Comparison of ENCODE assay signal across 28 cellular contexts in the genomic region with DNA sequence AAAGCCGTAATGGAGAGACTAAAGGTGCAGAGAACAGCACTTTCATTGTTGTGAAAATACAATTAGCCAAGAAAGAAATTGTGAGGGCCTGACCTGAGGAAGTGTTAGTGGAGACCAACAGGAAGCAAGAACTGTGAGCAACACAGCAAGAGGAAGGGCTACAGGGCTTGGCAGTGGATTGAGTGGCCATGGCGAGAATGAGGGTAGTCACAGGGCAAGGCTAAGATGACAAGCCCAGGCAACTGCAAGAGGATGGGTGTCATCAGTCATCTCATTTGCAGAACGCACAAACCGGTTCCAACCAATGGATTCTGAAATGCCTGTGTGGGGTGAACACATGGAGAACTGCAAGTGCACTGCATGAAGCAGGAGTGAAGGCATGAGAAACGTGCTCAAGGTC. TPM values are rescaled to one million over a fixed set of nuclear protein-coding genes. Genes with fewer than 3 reads are reported as not detected.
DNase-seq lines count a peak whose midpoint lies in the region; ATAC-seq and TF ChIP-seq lines count a peak whose summit lies in the region.
"Had no signal": no experiment of that assay in that cellular context is flagged by ENCODE, and none has a peak within 500 bp of the region (broad histone marks: within the 10 kb centered on the region; RNA-seq: fewer than 3 reads in every experiment).

No MANE protein-coding gene starts in this region.

- intact Hi-C loops in left lung (cut with DNase I), result no loop called here

- peak; percentile 49 for DNase-seq in RWPE1 (ENCODE audit: low spot score)
- DNase-seq in endodermal cell, result peak; percentile 35
- DNase-seq in left lung, result no peak
- DNase-seq in type B pancreatic cell (ENCODE audit: extremely low spot score, unreplicated experiment), result no peak
- no peak for DNase-seq in stimulated activated naive CD8-positive, alpha-beta T cell treated with anti-CD3 and anti-CD28 coated beads, Interleukin-15, Interleukin-2, amounts not matched to agents 100 U/mL and 50 U/mL, for 24 hours
- DNase-seq in NK-92 (lab: John Stamatoyannopoulos, UW; ENCODE audit: unreplicated experiment), result no peak
- DNase-seq in stimulated activated naive CD8-positive, alpha-beta T cell treated with anti-CD3 and anti-CD28 coated beads, Interleukin-15, amount 100 ng/mL, for 72 hours, result no peak
- DNase-seq: activated CD4-positive, alpha-beta T cell treated with anti-CD3 and anti-CD28 coated beads for 36 hours; activated gamma-delta T cell; activated T-cell treated with anti-CD3 and anti-CD28 coated beads, Interleukin-2, amount 50 U/mL, for 1 hour; Caco-2; DMS79 treated with DMSO at 0.1 percent for 48 hours; foreskin fibroblast; H9; naive B cell; NCI-H1436; NCI-H2081 treated with DMSO at 0.1 percent for 48 hours; NCI-H82; nucleus accumbens; psoas muscle; small intestine; stimulated activated CD4-positive, alpha-beta T cell treated with anti-CD3 and anti-CD28 coated beads, Interleukin-1b, Interleukin-23, amount 100 ng/mL, for 48 hours; stimulated activated CD8-positive, alpha-beta memory T cell treated with anti-CD3 and anti-CD28 coated beads, Interleukin-4, amount 100 ng/mL, for 48 hours had no signal

- no peak overlapping the region for H3K4me3 Mint-ChIP-seq in endodermal cell
- H3K4me3 Mint-ChIP-seq in type B pancreatic cell, result no peak overlapping the region
- no peak overlapping the region for H3K4me3 Mint-ChIP-seq in stimulated activated naive CD8-positive, alpha-beta T cell treated with anti-CD3 and anti-CD28 coated beads, Interleukin-15, amount 100 ng/mL, for 72 hours
- H3K4me3 Mint-ChIP-seq: activated CD4-positive, alpha-beta T cell treated with anti-CD3 and anti-CD28 coated beads for 36 hours; H9; mesothelial cell of epicardium; naive B cell had no signal

- peaks cover 3% of the 10 kb centered on the region for H3K4me1 ChIP-seq in endodermal cell (ENCODE audit: control insufficient read depth, insufficient read depth, low read length)
- no peaks in the 10 kb centered on the region for H3K4me1 ChIP-seq in left lung
- H3K4me1 ChIP-seq: Caco-2, psoas muscle had no signal

- TF ChIP-seq CTCF in RWPE1 (conservative IDR thresholded peaks at IDR 0.05; ENCODE audit: low read depth) (no peak), endodermal cell (conservative IDR thresholded peaks at IDR 0.05) (no peak), left lung (IDR thresholded peaks at IDR 0.05) (no peak), type B pancreatic cell (conservative IDR thresholded peaks at IDR 0.05) (no peak)

- no peak overlapping the region for H3K9ac ChIP-seq in endodermal cell (ENCODE audit: extremely low read depth, low read length, poor library complexity, severe bottlenecking)
- H3K9ac ChIP-seq: BLaER1 treated with 17β-estradiol and CSF1 and Interleukin-3, amounts not matched to agents 10 nM and 100 nM had no signal

- H3K36me3 ChIP-seq in endodermal cell (ENCODE audit: control insufficient read depth, insufficient read depth, low read length) (no peaks in the 10 kb centered on the region), left lung (no peaks in the 10 kb centered on the region)
- H3K36me3 ChIP-seq: BLaER1 treated with 17β-estradiol and CSF1 and Interleukin-3, amounts not matched to agents 10 nM and 100 nM had no signal

- POLR2A ChIA-PET in RWPE1 (lab: Yijun Ruan, JAX; ENCODE audit: low non-redundant PET), result no interaction called here

- no peaks in the 10 kb centered on the region for H3K36me3 Mint-ChIP-seq in endodermal cell (ENCODE audit: low read depth)
- H3K36me3 Mint-ChIP-seq in type B pancreatic cell, result no peaks in the 10 kb centered on the region
- H3K36me3 Mint-ChIP-seq: mesothelial cell of epicardium, naive B cell had no signal

- H3K4me1 Mint-ChIP-seq in endodermal cell (peaks cover 15% of the 10 kb centered on the region), type B pancreatic cell (ENCODE audit: unreplicated experiment) (peaks cover 27% of the 10 kb centered on the region)
- H3K4me1 Mint-ChIP-seq in stimulated activated naive CD8-positive, alpha-beta T cell treated with anti-CD3 and anti-CD28 coated beads, Interleukin-15, amount 100 ng/mL, for 72 hours, result no peaks in the 10 kb centered on the region
- H3K4me1 Mint-ChIP-seq: activated CD4-positive, alpha-beta T cell treated with anti-CD3 and anti-CD28 coated beads for 36 hours; naive B cell had no signal

- H3K9me3 ChIP-seq in endodermal cell (ENCODE audit: control insufficient read depth, low read length) (no peaks in the 10 kb centered on the region), left lung (no peaks in the 10 kb centered on the region)
- H3K9me3 ChIP-seq: Caco-2, psoas muscle had no signal

- H3K27ac Mint-ChIP-seq in endodermal cell (no peak overlapping the region), type B pancreatic cell (peak overlapping the region; percentile 73)
- H3K27ac Mint-ChIP-seq in stimulated activated naive CD8-positive, alpha-beta T cell treated with anti-CD3 and anti-CD28 coated beads, Interleukin-15, amount 100 ng/mL, for 72 hours, result no peak overlapping the region
- H3K27ac Mint-ChIP-seq: activated CD4-positive, alpha-beta T cell treated with anti-CD3 and anti-CD28 coated beads for 36 hours; H9; mesothelial cell of epicardium; naive B cell had no signal

- peak; percentile 23 for ATAC-seq in left lung
- ATAC-seq in stimulated activated naive CD8-positive, alpha-beta T cell treated with anti-CD3 and anti-CD28 coated beads, Interleukin-15, Interleukin-2, amounts not matched to agents 100 U/mL and 50 U/mL, for 24 hours, result no peak
- ATAC-seq in stimulated activated naive CD8-positive, alpha-beta T cell treated with anti-CD3 and anti-CD28 coated beads, Interleukin-15, amount 100 ng/mL, for 72 hours, result no peak
- ATAC-seq: activated CD4-positive, alpha-beta T cell treated with anti-CD3 and anti-CD28 coated beads for 36 hours; psoas muscle had no signal

- 91 to 100% methylated on average over 4 to 5 of the region's 5 CpGs for WGBS in endodermal cell (ENCODE audit: insufficient coverage in 1 of 2, insufficient read length in 1 of 2), 2 experiments

- H3K9me3 Mint-ChIP-seq in endodermal cell (no peaks in the 10 kb centered on the region), type B pancreatic cell (peaks cover 6% of the 10 kb centered on the region)
- no peaks in the 10 kb centered on the region for H3K9me3 Mint-ChIP-seq in stimulated activated naive CD8-positive, alpha-beta T cell treated with anti-CD3 and anti-CD28 coated beads, Interleukin-15, amount 100 ng/mL, for 72 hours
- H3K9me3 Mint-ChIP-seq: H9, mesothelial cell of epicardium had no signal

- CTCF ChIA-PET in RWPE1 (lab: Yijun Ruan, JAX), result interaction anchor here (0.6 kb wide), 1 partner anchor 52 kb away, joined by 3 read pairs; no protein-coding TSS in a partner anchor

- no peak overlapping the region for H3K4me3 ChIP-seq in endodermal cell (ENCODE audit: low read length)
- H3K4me3 ChIP-seq in left lung, result no peak overlapping the region
- H3K4me3 ChIP-seq: BLaER1 treated with 17β-estradiol and CSF1 and Interleukin-3, amounts not matched to agents 10 nM and 100 nM; psoas muscle had no signal

- H3K27me3 ChIP-seq in endodermal cell (ENCODE audit: control insufficient read depth, insufficient read depth, low read length, poor library complexity, severe bottlenecking), result no peaks in the 10 kb centered on the region
- no peaks in the 10 kb centered on the region for H3K27me3 ChIP-seq in left lung
- H3K27me3 ChIP-seq: BLaER1 treated with 17β-estradiol and CSF1 and Interleukin-3, amounts not matched to agents 10 nM and 100 nM had no signal

- peak overlapping the region; percentile 70 for H3K27ac ChIP-seq in RWPE1
- no peak overlapping the region for H3K27ac ChIP-seq in endodermal cell (ENCODE audit: low read depth, low read length)
- no peak overlapping the region for H3K27ac ChIP-seq in left lung
- H3K27ac ChIP-seq: BLaER1 treated with 17β-estradiol and CSF1 and Interleukin-3, amounts not matched to agents 10 nM and 100 nM; psoas muscle had no signal

- H3K27me3 Mint-ChIP-seq in endodermal cell (ENCODE audit: insufficient read depth), result no peaks in the 10 kb centered on the region
- no peaks in the 10 kb centered on the region for H3K27me3 Mint-ChIP-seq in type B pancreatic cell
- H3K27me3 Mint-ChIP-seq in stimulated activated naive CD8-positive, alpha-beta T cell treated with anti-CD3 and anti-CD28 coated beads, Interleukin-15, amount 100 ng/mL, for 72 hours, result peaks cover 7% of the 10 kb centered on the region

RNA-seq across cellular contexts. Expression of a gene that starts 3.6 kb away (rescaled TPM):
- total RNA-seq in endodermal cell (not detected), left lung (under 1 TPM; 0.76 to 0.94 TPM), type B pancreatic cell (ENCODE audit: low replicate concordance) (not detected in 2 replicates)
- polyA plus RNA-seq in endodermal cell (2013, experiment 1 of 2), result not detected
- not detected for polyA plus RNA-seq in endodermal cell (2013, experiment 2 of 2)
- total RNA-seq: activated CD4-positive, alpha-beta T cell treated with anti-CD3 and anti-CD28 coated beads for 36 hours; Caco-2; epithelial cell of proximal tubule; H9; mesothelial cell of epicardium; T-helper 2 cell treated with Interferon-gamma antibody and Interleukin-4, amounts not matched to agents 100 ng/mL and 5 ng/mL, for 36 hours; urinary bladder had no signal

RNA-seq across cellular contexts. Expression of a gene that starts 46.6 kb away (rescaled TPM):
- total RNA-seq in endodermal cell (1 to 10 TPM; 2.2 to 3.7 TPM), left lung (1 to 10 TPM; 1.7 to 2.1 TPM), type B pancreatic cell (ENCODE audit: low replicate concordance) (1.3 and 2.5 TPM in 2 replicates)
- polyA plus RNA-seq in endodermal cell (2013, experiment 1 of 2), result 2.2 TPM
- polyA plus RNA-seq in endodermal cell (2013, experiment 2 of 2), result 2.2 TPM
- total RNA-seq: activated CD4-positive, alpha-beta T cell treated with anti-CD3 and anti-CD28 coated beads for 36 hours; T-helper 2 cell treated with Interferon-gamma antibody and Interleukin-4, amounts not matched to agents 100 ng/mL and 5 ng/mL, for 36 hours had no signal

Comparison
In these comparisons a context has a peak if more than half of its experiments do, and no peak if none do; other contexts are left out.
1. DNase-seq: peak in RWPE1 (single experiment) and endodermal cell (single experiment); none in left lung (0 of 2), type B pancreatic cell (single experiment), stimulated activated naive CD8-positive, alpha-beta T cell treated with anti-CD3 and anti-CD28 coated beads, Interleukin-15, Interleukin-2, amounts not matched to agents 100 U/mL and 50 U/mL, for 24 hours (single experiment), NK-92 (single experiment) and stimulated activated naive CD8-positive, alpha-beta T cell treated with anti-CD3 and anti-CD28 coated beads, Interleukin-15, amount 100 ng/mL, for 72 hours (0 of 2).